In genomic region chr3:12994607-12995388, GRCh38 we compare ENCODE assay signal across 8 cellular contexts.
DNase-seq lines count a peak whose midpoint lies in the region; ATAC-seq and TF ChIP-seq lines count a peak whose summit lies in the region.

No MANE protein-coding gene starts in this region.

- intact Hi-C loops in activated naive CD4-positive, alpha-beta T cell treated with anti-CD3 and anti-CD28 coated beads for 36 hours (cut with micrococcal nuclease) = loop anchor here (1.0 to 2.0 kb wide), 6 partner anchors 10 to 126 kb away; no protein-coding TSS in a partner anchor
- intact Hi-C loops in testis (cut with DNase I; ENCODE audit: low total_unique reads) = no loop called here

- H3K27me3 ChIP-seq in DND-41 (ENCODE audit: insufficient read depth, low read length, poor library complexity) (no peaks in the 10 kb centered on the region), SJCRH30 (no peaks in the 10 kb centered on the region; the same call in 1 of the 2 replicates), osteoblast (ENCODE audit: insufficient read depth, low read length) (no peaks in the 10 kb centered on the region), testis (no peaks in the 10 kb centered on the region)

- H3K27ac Mint-ChIP-seq in activated naive CD4-positive, alpha-beta T cell treated with anti-CD3 and anti-CD28 coated beads for 36 hours = peak overlapping the region; percentile 87

- peaks cover 5% of the 10 kb centered on the region for H3K36me3 Mint-ChIP-seq in activated naive CD4-positive, alpha-beta T cell treated with anti-CD3 and anti-CD28 coated beads for 36 hours (ENCODE audit: low read depth)

- peak; percentile 89 for ATAC-seq in DND-41 (ENCODE audit: insufficient read depth, low read depth)
- peak; percentile 67 for ATAC-seq in GM21526 (IDR thresholded peaks at IDR 0.05; ENCODE audit: low FRiP score, unreplicated experiment)

- H4K20me1 ChIP-seq in DND-41 (ENCODE audit: insufficient read depth, low read length) (no peaks in the 10 kb centered on the region), osteoblast (ENCODE audit: insufficient read depth, low read length) (peaks cover 11% of the 10 kb centered on the region)

- TF ChIP-seq POLR2A in testis (IDR thresholded peaks at IDR 0.05) = no peak

- H3K4me1 ChIP-seq in DND-41 (ENCODE audit: insufficient read depth, low read length) (peaks cover 23% of the 10 kb centered on the region), SJCRH30 (peaks cover 16% of the 10 kb centered on the region), osteoblast (ENCODE audit: insufficient read depth, low read length) (peaks cover 28% of the 10 kb centered on the region), testis (peaks cover 9% of the 10 kb centered on the region)

- no peaks in the 10 kb centered on the region for H3K9me3 ChIP-seq in DND-41 (ENCODE audit: insufficient read depth, low read length, severe bottlenecking)
- H3K9me3 ChIP-seq in SJCRH30 (replicated peaks) = no peaks in the 10 kb centered on the region
- H3K9me3 ChIP-seq in osteoblast (ENCODE audit: low read depth, low read length) = no peaks in the 10 kb centered on the region
- H3K9me3 ChIP-seq in testis = no peaks in the 10 kb centered on the region

- H3K4me2 ChIP-seq in DND-41 (ENCODE audit: insufficient read depth, low read length) (peak overlapping the region; percentile 99), osteoblast (ENCODE audit: insufficient read depth, low read length) (peak overlapping the region; percentile 89)

- TF ChIP-seq CTCF in DND-41 (IDR thresholded peaks at IDR 0.05; ENCODE audit: borderline replicate concordance, extremely low read depth, low read length, poor library complexity, severe bottlenecking) (peak; percentile 93), osteoblast (IDR thresholded peaks at IDR 0.05; ENCODE audit: extremely low read depth, low read depth, low read length) (peak; percentile 77), testis (IDR thresholded peaks at IDR 0.05) (peak; percentile 83 to 90 (median 89))

- H3K79me2 ChIP-seq in DND-41 (ENCODE audit: insufficient read depth, low read length) = no peaks in the 10 kb centered on the region
- no peaks in the 10 kb centered on the region for H3K79me2 ChIP-seq in osteoblast (ENCODE audit: insufficient read depth, low read length)

- CTCF ChIA-PET in activated naive CD4-positive, alpha-beta T cell treated with anti-CD3 and anti-CD28 coated beads for 36 hours (lab: Charles Lee) = interaction anchor here (0.6 to 4.9 kb wide), 20 partner anchors 10 to 157 kb away, joined by 3 to 34 read pairs (median 4); partner anchors contain the start of gene RPL32

- peak; percentile 92 for DNase-seq in DND-41
- peak; percentile 99 for DNase-seq in HuH-7.5 (ENCODE audit: low spot score)
- DNase-seq in SJCRH30 = peak; percentile 68 to 78
- DNase-seq in activated naive CD4-positive, alpha-beta T cell treated with anti-CD3 and anti-CD28 coated beads for 36 hours = peak; percentile 90
- DNase-seq in glomerular visceral epithelial cell (ENCODE audit: extremely low spot score) = peak; percentile 78
- DNase-seq in osteoblast (ENCODE audit: insufficient read length, low spot score, missing footprints) = peak; percentile 100
- peak; percentile 88 for DNase-seq in testis

- H3K4me3 ChIP-seq in DND-41 (ENCODE audit: low read depth in 1 of 2, low read length in 2 of 2) (peak overlapping the region; percentile 97 to 98), SJCRH30 (peak overlapping the region; percentile 12), osteoblast (ENCODE audit: insufficient read depth, low read length) (peak overlapping the region; percentile 86), testis (peak overlapping the region; percentile 57 to 81)

- peaks cover 71% of the 10 kb centered on the region for H3K4me1 Mint-ChIP-seq in activated naive CD4-positive, alpha-beta T cell treated with anti-CD3 and anti-CD28 coated beads for 36 hours (ENCODE audit: low read depth)

- H3K27ac ChIP-seq in DND-41 (ENCODE audit: low read length) = peak overlapping the region; percentile 87
- H3K27ac ChIP-seq in SJCRH30 = no peak overlapping the region
- peak overlapping the region; percentile 60 for H3K27ac ChIP-seq in osteoblast (ENCODE audit: low read depth, low read length)
- peak overlapping the region; percentile 61 to 71 for H3K27ac ChIP-seq in testis

- peak overlapping the region; percentile 94 for H3K9ac ChIP-seq in DND-41 (ENCODE audit: low read depth, low read length)

- H3K9me3 Mint-ChIP-seq in activated naive CD4-positive, alpha-beta T cell treated with anti-CD3 and anti-CD28 coated beads for 36 hours = no peaks in the 10 kb centered on the region

- no peaks in the 10 kb centered on the region; the same call in 1 of the 2 replicates for H3K36me3 ChIP-seq in DND-41 (ENCODE audit: insufficient read depth, low read length)
- no peaks in the 10 kb centered on the region for H3K36me3 ChIP-seq in SJCRH30
- H3K36me3 ChIP-seq in osteoblast (ENCODE audit: insufficient read depth, low read length) = no peaks in the 10 kb centered on the region
- H3K36me3 ChIP-seq in testis (ENCODE audit: low read depth, missing control alignments) = no peaks in the 10 kb centered on the region

- 2% methylated on average over 11 to 58 of the region's 58 CpGs for WGBS in testis, 2 donors

- H2AFZ ChIP-seq in DND-41 (ENCODE audit: low read depth, low read length) (peak overlapping the region; percentile 97), osteoblast (ENCODE audit: low read length) (peak overlapping the region; percentile 93)

- H3K27me3 Mint-ChIP-seq in activated naive CD4-positive, alpha-beta T cell treated with anti-CD3 and anti-CD28 coated beads for 36 hours (ENCODE audit: low read depth) = no peaks in the 10 kb centered on the region

- peak overlapping the region; percentile 86 for H3K4me3 Mint-ChIP-seq in activated naive CD4-positive, alpha-beta T cell treated with anti-CD3 and anti-CD28 coated beads for 36 hours

Comparison
In these comparisons a context has a peak if more than half of its experiments do, and no peak if none do; other contexts are left out.
1. H3K4me3 ChIP-seq: peak in every context shown above with its lines; median percentile 98 in DND-41; 86 in osteoblast; 69 in testis; 12 in SJCRH30.